In the genomic region with DNA sequence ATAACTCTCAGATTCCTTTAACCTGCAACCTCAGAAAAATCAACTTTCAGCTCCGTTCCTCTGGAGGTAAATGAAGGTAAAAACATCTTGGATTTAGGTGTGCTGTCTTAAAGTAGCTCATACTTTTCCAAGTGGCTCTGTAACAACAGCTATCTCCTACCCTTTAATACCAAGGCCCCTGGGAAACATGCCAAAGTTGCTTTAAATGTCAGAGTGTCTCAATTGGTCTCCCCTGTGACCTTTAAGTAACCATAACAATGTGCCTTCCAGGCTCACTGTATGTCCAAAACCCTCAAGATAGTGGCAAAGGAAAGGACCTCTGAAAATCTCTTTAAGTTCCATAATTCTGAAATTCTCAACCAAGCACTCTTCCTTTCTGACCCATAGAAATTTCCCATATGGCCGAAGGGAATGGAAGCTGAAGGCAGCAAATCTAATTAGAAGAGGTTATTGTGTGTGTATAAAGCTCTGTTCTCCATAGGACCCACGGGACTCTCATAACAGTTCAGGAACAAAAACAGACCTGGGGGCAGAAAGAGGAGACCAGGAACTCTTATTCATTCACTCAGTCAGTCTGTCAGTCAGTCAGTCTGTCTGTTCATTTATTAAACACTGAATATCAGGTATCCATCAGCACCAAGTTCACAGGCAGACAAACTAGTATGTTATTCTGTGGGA, we compare ENCODE assay signal across 15 cellular contexts. TPM values are rescaled to one million over a fixed set of nuclear protein-coding genes. Genes with fewer than 3 reads are reported as not detected.
"Had no signal": no experiment of that assay in that cellular context is flagged by ENCODE, and none has a peak within 500 bp of the region (broad histone marks: within the 10 kb centered on the region; RNA-seq: fewer than 3 reads in every experiment).

No MANE protein-coding gene starts in this region.

- DNase-seq: activated CD4-positive, alpha-beta T cell treated with anti-CD3 and anti-CD28 coated beads, Interleukin-2, amount 50 U/mL, for 4 hours; activated CD4-positive, CD25-positive, alpha-beta regulatory T cell treated with anti-CD3 and anti-CD28 coated beads, Interleukin-2, amount 50 U/mL, for 72 hours; amygdala; central memory CD4-positive, alpha-beta T cell; endodermal cell; foreskin keratinocyte; glutamatergic neuron; left lung; sigmoid colon; stimulated activated CD4-positive, alpha-beta T cell treated with anti-CD3 and anti-CD28 coated beads, Interleukin-4, amount 100 ng/mL, for 4 hours; stimulated activated naive B cell treated with anti-CD40 and anti-IgM and Interleukin-4, amounts not matched to agents 10 μg/mL and 1 μg/mL and 100 μg/mL, for 72 hours; upper lobe of right lung had no signal

RNA-seq across cellular contexts. Expression of a gene that starts 19.3 kb away (rescaled TPM):
- total RNA-seq: mononuclear cell had no signal
- polyA plus RNA-seq: foreskin keratinocyte had no signal

RNA-seq across cellular contexts. Expression of a gene that starts 25.5 kb away (rescaled TPM):
- total RNA-seq: endodermal cell, mononuclear cell, thoracic aorta, upper lobe of right lung had no signal
- polyA plus RNA-seq: keratinocyte had no signal
